ENCODE assay signal across 21 cellular contexts in the genomic region with DNA sequence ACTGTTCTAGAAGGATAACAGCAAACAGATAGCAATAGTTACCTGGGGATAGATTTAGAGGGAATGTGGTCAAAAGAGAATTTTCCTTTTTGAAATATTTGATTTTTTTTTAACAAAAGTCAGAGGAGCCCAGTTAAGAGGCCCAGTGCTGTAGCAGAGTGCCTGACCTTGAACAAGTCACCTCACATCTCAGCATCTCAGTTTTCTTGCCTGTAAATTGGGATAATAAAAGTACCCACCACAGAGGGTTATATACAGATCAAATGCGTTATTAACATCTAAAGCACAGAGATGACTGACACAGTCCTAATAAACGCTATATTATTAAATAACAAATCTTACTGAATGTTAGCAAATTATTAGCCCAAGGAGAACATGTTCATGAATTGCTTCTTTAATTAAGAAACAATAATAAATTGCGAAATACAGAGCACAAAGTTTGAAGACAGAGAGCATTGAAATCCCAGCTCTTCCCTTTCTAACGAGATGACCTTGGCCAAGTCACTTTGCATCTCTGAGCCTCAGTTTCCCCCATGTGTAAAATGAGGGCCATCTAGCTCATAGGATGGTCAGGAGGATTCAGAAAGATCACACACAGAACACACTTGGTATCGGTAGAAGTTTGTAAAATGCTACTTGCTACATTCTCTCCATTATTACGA. TPM values are rescaled to one million over a fixed set of nuclear protein-coding genes. Genes with fewer than 3 reads are reported as not detected.
DNase-seq lines count a peak whose midpoint lies in the region; ATAC-seq and TF ChIP-seq lines count a peak whose summit lies in the region.
"Had no signal": no experiment of that assay in that cellular context is flagged by ENCODE, and none has a peak within 500 bp of the region (broad histone marks: within the 10 kb centered on the region; RNA-seq: fewer than 3 reads in every experiment).

No MANE protein-coding gene starts in this region.

- H3K27me3 ChIP-seq in thoracic aorta (replicated peaks; ENCODE audit: insufficient read depth), result no peaks in the 10 kb centered on the region
- H3K27me3 ChIP-seq in PC-3 (ENCODE audit: low read length), result peaks cover 15% of the 10 kb centered on the region
- H3K27me3 ChIP-seq: BE2C had no signal

- TF ChIP-seq CTCF in thoracic aorta (IDR thresholded peaks at IDR 0.05) (no peak), PC-3 (conservative IDR thresholded peaks at IDR 0.05; ENCODE audit: low read depth, low read length) (no peak)

- no peaks in the 10 kb centered on the region for H4K20me1 ChIP-seq in PC-3 (ENCODE audit: low read length)
- H4K20me1 ChIP-seq: BLaER1 treated with 17β-estradiol and CSF1 and Interleukin-3, amounts not matched to agents 10 nM and 100 nM had no signal

- BruUV-seq in PC-3 (replicated peaks; lab: Mats Ljungman, UMichigan), result no TSS peak

- intact Hi-C loops in activated CD4-positive, alpha-beta memory T cell treated with anti-CD3 and anti-CD28 coated beads for 36 hours (cut with micrococcal nuclease), result no loop called here
- intact Hi-C loops in PC-3 (cut with micrococcal nuclease), result no loop called here

- no peak overlapping the region for H3K27ac Mint-ChIP-seq in activated CD4-positive, alpha-beta memory T cell treated with anti-CD3 and anti-CD28 coated beads, Interleukin-2, amount 10 ng/mL, durations not matched to agents 7 days and 5 days
- H3K27ac Mint-ChIP-seq in activated CD4-positive, alpha-beta memory T cell treated with anti-CD3 and anti-CD28 coated beads for 36 hours, result no peak overlapping the region
- H3K27ac Mint-ChIP-seq: CD14-positive monocyte; CD4-positive, alpha-beta T cell; CD8-positive, alpha-beta memory T cell; HFFc6 had no signal

- H3K4me1 Mint-ChIP-seq in activated CD4-positive, alpha-beta memory T cell treated with anti-CD3 and anti-CD28 coated beads, Interleukin-2, amount 10 ng/mL, durations not matched to agents 7 days and 5 days, result peaks cover 29% of the 10 kb centered on the region
- H3K4me1 Mint-ChIP-seq in activated CD4-positive, alpha-beta memory T cell treated with anti-CD3 and anti-CD28 coated beads for 36 hours (ENCODE audit: low read depth), result peaks cover 21% of the 10 kb centered on the region

- peaks cover 16% of the 10 kb centered on the region for H3K27me3 Mint-ChIP-seq in activated CD4-positive, alpha-beta memory T cell treated with anti-CD3 and anti-CD28 coated beads, Interleukin-2, amount 10 ng/mL, durations not matched to agents 7 days and 5 days
- H3K27me3 Mint-ChIP-seq in activated CD4-positive, alpha-beta memory T cell treated with anti-CD3 and anti-CD28 coated beads for 36 hours, result peaks cover 5% of the 10 kb centered on the region

- no peak overlapping the region for H3K9ac ChIP-seq in PC-3 (ENCODE audit: low read length)

- POLR2A ChIA-PET in activated CD4-positive, alpha-beta memory T cell treated with anti-CD3 and anti-CD28 coated beads, Interleukin-2, amount 10 ng/mL, durations not matched to agents 7 days and 5 days (lab: Charles Lee), result interaction anchor here (1.4 kb wide), 1 partner anchor 62 kb away, joined by 3 read pairs; no protein-coding TSS in a partner anchor
- POLR2A ChIA-PET in activated CD4-positive, alpha-beta memory T cell treated with anti-CD3 and anti-CD28 coated beads for 36 hours (lab: Charles Lee), result no interaction called here
- POLR2A ChIA-PET in PC-3 (lab: Charles Lee; ENCODE audit: unreplicated experiment), result no interaction called here

- no peaks in the 10 kb centered on the region for H3K9me3 Mint-ChIP-seq in activated CD4-positive, alpha-beta memory T cell treated with anti-CD3 and anti-CD28 coated beads, Interleukin-2, amount 10 ng/mL, durations not matched to agents 7 days and 5 days
- no peaks in the 10 kb centered on the region for H3K9me3 Mint-ChIP-seq in activated CD4-positive, alpha-beta memory T cell treated with anti-CD3 and anti-CD28 coated beads for 36 hours
- H3K9me3 Mint-ChIP-seq: CD4-positive, alpha-beta T cell; CD8-positive, alpha-beta memory T cell; HFFc6 had no signal

- H3K4me1 ChIP-seq in thoracic aorta (ENCODE audit: control insufficient read depth in 1 of 2, low read depth in 2 of 2) (peaks cover 16 to 27% of the 10 kb centered on the region in 2 donors), PC-3 (ENCODE audit: insufficient read depth, low read length) (peaks cover 16% of the 10 kb centered on the region)
- H3K4me1 ChIP-seq: BE2C, HAP-1 had no signal

- H3K9me3 ChIP-seq in thoracic aorta (no peaks in the 10 kb centered on the region), PC-3 (ENCODE audit: low read length) (no peaks in the 10 kb centered on the region)
- H3K9me3 ChIP-seq: BE2C; BLaER1 treated with 17β-estradiol and CSF1 and Interleukin-3, amounts not matched to agents 10 nM and 100 nM; HAP-1 had no signal

- no peaks in the 10 kb centered on the region for H3K9me2 ChIP-seq in PC-3 (replicated peaks; ENCODE audit: low read length)

- no peaks in the 10 kb centered on the region for H3K79me2 ChIP-seq in PC-3 (ENCODE audit: low read length)

- H3K4me2 ChIP-seq in PC-3 (ENCODE audit: low read length), result no peak overlapping the region
- H3K4me2 ChIP-seq: BLaER1 treated with 17β-estradiol and CSF1 and Interleukin-3, amounts not matched to agents 10 nM and 100 nM had no signal

- no peak for ATAC-seq in thoracic aorta (ENCODE audit: insufficient number of reproducible peaks, low FRiP score, low read depth)
- ATAC-seq in PC-3, result no peak

- peaks cover 55% of the 10 kb centered on the region for H3K36me3 ChIP-seq in thoracic aorta
- no peaks in the 10 kb centered on the region for H3K36me3 ChIP-seq in PC-3 (ENCODE audit: low read depth, low read length)
- H3K36me3 ChIP-seq: BE2C; BLaER1 treated with 17β-estradiol and CSF1 and Interleukin-3, amounts not matched to agents 10 nM and 100 nM; HAP-1 had no signal

- H2AFZ ChIP-seq in PC-3 (ENCODE audit: low read length), result no peak overlapping the region

- no peak overlapping the region for H3K4me3 Mint-ChIP-seq in activated CD4-positive, alpha-beta memory T cell treated with anti-CD3 and anti-CD28 coated beads, Interleukin-2, amount 10 ng/mL, durations not matched to agents 7 days and 5 days
- H3K4me3 Mint-ChIP-seq in activated CD4-positive, alpha-beta memory T cell treated with anti-CD3 and anti-CD28 coated beads for 36 hours, result no peak overlapping the region
- H3K4me3 Mint-ChIP-seq: CD14-positive monocyte; CD4-positive, alpha-beta T cell; CD8-positive, alpha-beta memory T cell; HFFc6 had no signal

- no peak for TF ChIP-seq RAD21 in Ishikawa (IDR thresholded peaks at IDR 0.05; ENCODE audit: low read depth)

- H3K36me3 Mint-ChIP-seq in activated CD4-positive, alpha-beta memory T cell treated with anti-CD3 and anti-CD28 coated beads, Interleukin-2, amount 10 ng/mL, durations not matched to agents 7 days and 5 days (ENCODE audit: low read depth), result no peaks in the 10 kb centered on the region
- no peaks in the 10 kb centered on the region for H3K36me3 Mint-ChIP-seq in activated CD4-positive, alpha-beta memory T cell treated with anti-CD3 and anti-CD28 coated beads for 36 hours
- H3K36me3 Mint-ChIP-seq: CD14-positive monocyte; CD8-positive, alpha-beta memory T cell had no signal

- CTCF ChIA-PET in activated CD4-positive, alpha-beta memory T cell treated with anti-CD3 and anti-CD28 coated beads, Interleukin-2, amount 10 ng/mL, durations not matched to agents 7 days and 5 days (lab: Charles Lee), result interaction anchor here (2.4 to 2.9 kb wide), 2 partner anchors 10 to 199 kb away, joined by 9 to 12 read pairs; no protein-coding TSS in a partner anchor
- CTCF ChIA-PET in activated CD4-positive, alpha-beta memory T cell treated with anti-CD3 and anti-CD28 coated beads for 36 hours (lab: Charles Lee), result interaction anchor here (1.1 to 3.1 kb wide), 4 partner anchors 10 to 199 kb away, joined by 3 to 75 read pairs (median 15); no protein-coding TSS in a partner anchor
- CTCF ChIA-PET in PC-3 (lab: Charles Lee), result no interaction called here

- no peak for TF ChIP-seq EP300 in Ishikawa (IDR thresholded peaks at IDR 0.05; ENCODE audit: borderline replicate concordance)

- H3K4me3 ChIP-seq in thoracic aorta (no peak overlapping the region), PC-3 (ENCODE audit: low read length) (no peak overlapping the region)
- H3K4me3 ChIP-seq: BLaER1 treated with 17β-estradiol and CSF1 and Interleukin-3, amounts not matched to agents 10 nM and 100 nM; HAP-1 had no signal

- no peaks in the 10 kb centered on the region for H3F3A ChIP-seq in PC-3 (ENCODE audit: low read length, unreplicated experiment)

- peak overlapping the region; percentile 60 to 64 for H3K27ac ChIP-seq in thoracic aorta
- H3K27ac ChIP-seq in PC-3 (ENCODE audit: low read length), result no peak overlapping the region
- H3K27ac ChIP-seq: 22Rv1 had no signal

- DNase-seq in activated CD4-positive, alpha-beta memory T cell treated with anti-CD3 and anti-CD28 coated beads, Interleukin-2, amount 10 ng/mL, durations not matched to agents 7 days and 5 days, result peak; percentile 3
- no peak for DNase-seq in activated CD4-positive, alpha-beta memory T cell treated with anti-CD3 and anti-CD28 coated beads for 36 hours
- DNase-seq in thoracic aorta (ENCODE audit: low spot score), result no peak
- no peak for DNase-seq in PC-3
- DNase-seq in DMS114 treated with DMSO at 0.1 percent for 48 hours (lab: John Stamatoyannopoulos, UW; ENCODE audit: unreplicated experiment), result no peak
- DNase-seq: ACHN; AML-193; BE2C; CD4-positive, alpha-beta T cell; CD8-positive, alpha-beta memory T cell; DMS 273 treated with DMSO at 0.1 percent for 48 hours; DMS53; DMS79 treated with DMSO at 0.1 percent for 48 hours; GF-D8; GOT3; HFFc6 had no signal

TF ChIP-seq in Ishikawa, 13 proteins besides CTCF, POLR2A, EP300 and RAD21:
- peak; percentile 63 for TF ChIP-seq CEBPB (IDR thresholded peaks at IDR 0.05)
- TF ChIP-seq EGR1 (IDR thresholded peaks at IDR 0.05), result no peak
TF ChIP-seq in Ishikawa: peak in this region for 1.

RNA-seq across cellular contexts. Expression of gene PTGIS, which starts 35.5 kb away (rescaled TPM):
- 1 to 10 TPM; 1.6 to 2.8 TPM for total RNA-seq in activated CD4-positive, alpha-beta memory T cell treated with anti-CD3 and anti-CD28 coated beads, Interleukin-2, amount 10 ng/mL, durations not matched to agents 7 days and 5 days
- 1 to 10 TPM; 1.8 TPM for total RNA-seq in activated CD4-positive, alpha-beta memory T cell treated with anti-CD3 and anti-CD28 coated beads for 36 hours
- total RNA-seq in thoracic aorta (100 to 1,000 TPM; 397 to 465 TPM), PC-3 (2014; rRNA removed) (0.18 TPM in 1 of 2 replicates, not detected in the other)
- total RNA-seq: CD4-positive, alpha-beta T cell had no signal

RNA-seq across cellular contexts. Expression of gene KCNB1, which starts 49.9 kb away (rescaled TPM):
- under 1 TPM in 1 of 2 experiments, not detected in 1; 0.05 TPM for total RNA-seq in activated CD4-positive, alpha-beta memory T cell treated with anti-CD3 and anti-CD28 coated beads, Interleukin-2, amount 10 ng/mL, durations not matched to agents 7 days and 5 days
- total RNA-seq in activated CD4-positive, alpha-beta memory T cell treated with anti-CD3 and anti-CD28 coated beads for 36 hours, result not detected
- total RNA-seq in thoracic aorta (1 to 10 TPM; 1.4 to 2.3 TPM), PC-3 (2014; rRNA removed) (0.04 and 0.35 TPM in 2 replicates)

Comparison
In these comparisons a context has a peak if more than half of its experiments do, and no peak if none do; other contexts are left out.
1. RNA of gene PTGIS, which starts 35.5 kb away (total RNA-seq): 397 to 465 TPM in thoracic aorta; 1.6 to 2.8 TPM in activated CD4-positive, alpha-beta memory T cell treated with anti-CD3 and anti-CD28 coated beads, Interleukin-2, amount 10 ng/mL, durations not matched to agents 7 days and 5 days, 1.8 TPM in activated CD4-positive, alpha-beta memory T cell treated with anti-CD3 and anti-CD28 coated beads for 36 hours and 0.18 TPM in PC-3; every median in the first group is over 100 times any median in the second.